Comparison of ENCODE assay signal across 1 cellular context in the genomic region with DNA sequence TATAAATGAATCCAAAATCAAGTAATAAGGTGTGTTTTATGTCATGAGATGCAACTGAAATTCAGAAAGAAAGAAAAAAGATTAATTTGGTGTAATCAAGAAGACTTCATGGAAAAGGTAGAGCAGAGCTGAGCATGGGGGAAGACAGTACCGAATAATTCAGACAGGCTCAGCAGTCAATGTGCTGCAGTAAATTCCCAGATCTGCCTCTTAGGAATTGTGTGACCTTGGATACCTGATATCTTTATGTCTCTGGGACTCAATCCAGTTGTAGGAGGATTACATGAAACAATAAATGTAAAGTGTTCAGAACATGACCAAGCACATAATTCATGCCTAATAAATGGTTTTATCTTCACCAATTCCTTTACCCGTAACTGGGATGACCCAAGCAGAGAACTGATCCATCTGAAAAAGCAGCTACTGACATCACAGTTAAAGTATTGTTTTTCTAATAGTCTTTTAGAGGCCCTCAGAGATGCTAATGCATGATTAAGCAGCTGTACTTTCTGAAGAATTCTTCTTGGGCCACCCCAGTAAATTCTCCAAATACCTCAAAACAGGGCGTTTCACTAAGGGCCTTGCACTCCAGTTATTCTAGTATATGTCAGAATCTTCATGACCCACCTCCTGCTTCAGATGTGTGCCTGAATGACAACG.
TF ChIP-seq lines count a peak whose summit lies in the region.

No MANE protein-coding gene starts in this region.

TF ChIP-seq in H1, 55 proteins besides CTCF, POLR2A, EP300 and RAD21:
- TF ChIP-seq RNF2 (IDR thresholded peaks at IDR 0.05; ENCODE audit: borderline replicate concordance, low read depth, low read length, missing control alignments, poor library complexity, severe bottlenecking) (no peak), SIRT6 (IDR thresholded peaks at IDR 0.05; ENCODE audit: low read length) (no peak), JUND (IDR thresholded peaks at IDR 0.05; ENCODE audit: low read length) (no peak), CBX5 (IDR thresholded peaks at IDR 0.05; ENCODE audit: low read depth, low read length) (no peak), MAFK (IDR thresholded peaks at IDR 0.05; ENCODE audit: low read depth, low read length) (no peak), TEAD4 (IDR thresholded peaks at IDR 0.05; ENCODE audit: low read depth, low read length) (peak; percentile 75), ZNF274 (IDR thresholded peaks at IDR 0.05; ENCODE audit: borderline replicate concordance, extremely low read depth, low read length) (no peak), KDM5A (IDR thresholded peaks at IDR 0.05; ENCODE audit: low read length) (no peak), NRF1 (IDR thresholded peaks at IDR 0.05; ENCODE audit: low read depth, low read length) (no peak), NANOG (IDR thresholded peaks at IDR 0.05; ENCODE audit: insufficient read depth, low read depth, low read length, poor library complexity, severe bottlenecking) (no peak), YY1 (IDR thresholded peaks at IDR 0.05; ENCODE audit: low read depth, low read length) (no peak), SP1 (IDR thresholded peaks at IDR 0.05; ENCODE audit: low read depth, low read length) (0 out of 2 replicates have a peak, but pooled peaks have one; percentile 40), TAF1 (IDR thresholded peaks at IDR 0.05; ENCODE audit: low read depth, low read length) (no peak), BACH1 (IDR thresholded peaks at IDR 0.05; ENCODE audit: low read length) (no peak), ASH2L (IDR thresholded peaks at IDR 0.05; ENCODE audit: low read length) (no peak), TCF12 (IDR thresholded peaks at IDR 0.05; ENCODE audit: low read depth, low read length) (0 out of 2 replicates have a peak, but pooled peaks have one; percentile 16), EZH2 (IDR thresholded peaks at IDR 0.05; ENCODE audit: low read depth, low read length, severe bottlenecking) (no peak), SP4 (IDR thresholded peaks at IDR 0.05; ENCODE audit: low read length) (no peak), CREB1 (IDR thresholded peaks at IDR 0.05) (peak; percentile 65; the same call in 1 of the 2 replicates)
- TF ChIP-seq, protein P1, sequence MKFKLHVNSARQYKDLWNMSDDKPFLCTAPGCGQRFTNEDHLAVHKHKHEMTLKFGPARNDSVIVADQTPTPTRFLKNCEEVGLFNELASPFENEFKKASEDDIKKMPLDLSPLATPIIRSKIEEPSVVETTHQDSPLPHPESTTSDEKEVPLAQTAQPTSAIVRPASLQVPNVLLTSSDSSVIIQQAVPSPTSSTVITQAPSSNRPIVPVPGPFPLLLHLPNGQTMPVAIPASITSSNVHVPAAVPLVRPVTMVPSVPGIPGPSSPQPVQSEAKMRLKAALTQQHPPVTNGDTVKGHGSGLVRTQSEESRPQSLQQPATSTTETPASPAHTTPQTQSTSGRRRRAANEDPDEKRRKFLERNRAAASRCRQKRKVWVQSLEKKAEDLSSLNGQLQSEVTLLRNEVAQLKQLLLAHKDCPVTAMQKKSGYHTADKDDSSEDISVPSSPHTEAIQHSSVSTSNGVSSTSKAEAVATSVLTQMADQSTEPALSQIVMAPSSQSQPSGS (IDR thresholded peaks at IDR 0.05; ENCODE audit: low read length): no peak
- TF ChIP-seq, protein P2, sequence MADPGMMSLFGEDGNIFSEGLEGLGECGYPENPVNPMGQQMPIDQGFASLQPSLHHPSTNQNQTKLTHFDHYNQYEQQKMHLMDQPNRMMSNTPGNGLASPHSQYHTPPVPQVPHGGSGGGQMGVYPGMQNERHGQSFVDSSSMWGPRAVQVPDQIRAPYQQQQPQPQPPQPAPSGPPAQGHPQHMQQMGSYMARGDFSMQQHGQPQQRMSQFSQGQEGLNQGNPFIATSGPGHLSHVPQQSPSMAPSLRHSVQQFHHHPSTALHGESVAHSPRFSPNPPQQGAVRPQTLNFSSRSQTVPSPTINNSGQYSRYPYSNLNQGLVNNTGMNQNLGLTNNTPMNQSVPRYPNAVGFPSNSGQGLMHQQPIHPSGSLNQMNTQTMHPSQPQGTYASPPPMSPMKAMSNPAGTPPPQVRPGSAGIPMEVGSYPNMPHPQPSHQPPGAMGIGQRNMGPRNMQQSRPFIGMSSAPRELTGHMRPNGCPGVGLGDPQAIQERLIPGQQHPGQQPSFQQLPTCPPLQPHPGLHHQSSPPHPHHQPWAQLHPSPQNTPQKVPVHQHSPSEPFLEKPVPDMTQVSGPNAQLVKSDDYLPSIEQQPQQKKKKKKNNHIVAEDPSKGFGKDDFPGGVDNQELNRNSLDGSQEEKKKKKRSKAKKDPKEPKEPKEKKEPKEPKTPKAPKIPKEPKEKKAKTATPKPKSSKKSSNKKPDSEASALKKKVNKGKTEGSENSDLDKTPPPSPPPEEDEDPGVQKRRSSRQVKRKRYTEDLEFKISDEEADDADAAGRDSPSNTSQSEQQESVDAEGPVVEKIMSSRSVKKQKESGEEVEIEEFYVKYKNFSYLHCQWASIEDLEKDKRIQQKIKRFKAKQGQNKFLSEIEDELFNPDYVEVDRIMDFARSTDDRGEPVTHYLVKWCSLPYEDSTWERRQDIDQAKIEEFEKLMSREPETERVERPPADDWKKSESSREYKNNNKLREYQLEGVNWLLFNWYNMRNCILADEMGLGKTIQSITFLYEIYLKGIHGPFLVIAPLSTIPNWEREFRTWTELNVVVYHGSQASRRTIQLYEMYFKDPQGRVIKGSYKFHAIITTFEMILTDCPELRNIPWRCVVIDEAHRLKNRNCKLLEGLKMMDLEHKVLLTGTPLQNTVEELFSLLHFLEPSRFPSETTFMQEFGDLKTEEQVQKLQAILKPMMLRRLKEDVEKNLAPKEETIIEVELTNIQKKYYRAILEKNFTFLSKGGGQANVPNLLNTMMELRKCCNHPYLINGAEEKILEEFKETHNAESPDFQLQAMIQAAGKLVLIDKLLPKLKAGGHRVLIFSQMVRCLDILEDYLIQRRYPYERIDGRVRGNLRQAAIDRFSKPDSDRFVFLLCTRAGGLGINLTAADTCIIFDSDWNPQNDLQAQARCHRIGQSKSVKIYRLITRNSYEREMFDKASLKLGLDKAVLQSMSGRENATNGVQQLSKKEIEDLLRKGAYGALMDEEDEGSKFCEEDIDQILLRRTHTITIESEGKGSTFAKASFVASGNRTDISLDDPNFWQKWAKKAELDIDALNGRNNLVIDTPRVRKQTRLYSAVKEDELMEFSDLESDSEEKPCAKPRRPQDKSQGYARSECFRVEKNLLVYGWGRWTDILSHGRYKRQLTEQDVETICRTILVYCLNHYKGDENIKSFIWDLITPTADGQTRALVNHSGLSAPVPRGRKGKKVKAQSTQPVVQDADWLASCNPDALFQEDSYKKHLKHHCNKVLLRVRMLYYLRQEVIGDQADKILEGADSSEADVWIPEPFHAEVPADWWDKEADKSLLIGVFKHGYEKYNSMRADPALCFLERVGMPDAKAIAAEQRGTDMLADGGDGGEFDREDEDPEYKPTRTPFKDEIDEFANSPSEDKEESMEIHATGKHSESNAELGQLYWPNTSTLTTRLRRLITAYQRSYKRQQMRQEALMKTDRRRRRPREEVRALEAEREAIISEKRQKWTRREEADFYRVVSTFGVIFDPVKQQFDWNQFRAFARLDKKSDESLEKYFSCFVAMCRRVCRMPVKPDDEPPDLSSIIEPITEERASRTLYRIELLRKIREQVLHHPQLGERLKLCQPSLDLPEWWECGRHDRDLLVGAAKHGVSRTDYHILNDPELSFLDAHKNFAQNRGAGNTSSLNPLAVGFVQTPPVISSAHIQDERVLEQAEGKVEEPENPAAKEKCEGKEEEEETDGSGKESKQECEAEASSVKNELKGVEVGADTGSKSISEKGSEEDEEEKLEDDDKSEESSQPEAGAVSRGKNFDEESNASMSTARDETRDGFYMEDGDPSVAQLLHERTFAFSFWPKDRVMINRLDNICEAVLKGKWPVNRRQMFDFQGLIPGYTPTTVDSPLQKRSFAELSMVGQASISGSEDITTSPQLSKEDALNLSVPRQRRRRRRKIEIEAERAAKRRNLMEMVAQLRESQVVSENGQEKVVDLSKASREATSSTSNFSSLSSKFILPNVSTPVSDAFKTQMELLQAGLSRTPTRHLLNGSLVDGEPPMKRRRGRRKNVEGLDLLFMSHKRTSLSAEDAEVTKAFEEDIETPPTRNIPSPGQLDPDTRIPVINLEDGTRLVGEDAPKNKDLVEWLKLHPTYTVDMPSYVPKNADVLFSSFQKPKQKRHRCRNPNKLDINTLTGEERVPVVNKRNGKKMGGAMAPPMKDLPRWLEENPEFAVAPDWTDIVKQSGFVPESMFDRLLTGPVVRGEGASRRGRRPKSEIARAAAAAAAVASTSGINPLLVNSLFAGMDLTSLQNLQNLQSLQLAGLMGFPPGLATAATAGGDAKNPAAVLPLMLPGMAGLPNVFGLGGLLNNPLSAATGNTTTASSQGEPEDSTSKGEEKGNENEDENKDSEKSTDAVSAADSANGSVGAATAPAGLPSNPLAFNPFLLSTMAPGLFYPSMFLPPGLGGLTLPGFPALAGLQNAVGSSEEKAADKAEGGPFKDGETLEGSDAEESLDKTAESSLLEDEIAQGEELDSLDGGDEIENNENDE (IDR thresholded peaks at IDR 0.05; ENCODE audit: insufficient replicate concordance, low read length): no peak
- TF ChIP-seq, protein P3, sequence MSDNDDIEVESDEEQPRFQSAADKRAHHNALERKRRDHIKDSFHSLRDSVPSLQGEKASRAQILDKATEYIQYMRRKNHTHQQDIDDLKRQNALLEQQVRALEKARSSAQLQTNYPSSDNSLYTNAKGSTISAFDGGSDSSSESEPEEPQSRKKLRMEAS (IDR thresholded peaks at IDR 0.05): no peak
TF ChIP-seq in H1: peak in this region for 4.
